ENCODE assay signal across 31 cellular contexts in genomic region chr15:75161106-75161505, GRCh38.
"Had no signal": no experiment of that assay in that cellular context is flagged by ENCODE, and none has a peak within 500 bp of the region (broad histone marks: within the 10 kb centered on the region; RNA-seq: fewer than 3 reads in every experiment).

No MANE protein-coding gene starts in this region.

- FAIRE-seq: astrocyte, small intestine had no signal

- H3K27me3 ChIP-seq: brain microvascular endothelial cell, heart left ventricle, ovary, sigmoid colon, suprapubic skin, tibial nerve had no signal

- H3K27ac Mint-ChIP-seq: activated CD4-positive, alpha-beta memory T cell treated with anti-CD3 and anti-CD28 coated beads for 36 hours; activated CD4-positive, alpha-beta T cell treated with anti-CD3 and anti-CD28 coated beads, Interleukin-2, amount 10 ng/mL, durations not matched to agents 24 days and 14 days; activated T-helper 1 cell treated with anti-CD3 and anti-CD28 coated beads, Interleukin-12 subunit alpha, Interleukin-12 subunit beta, Interleukin-2, Interleukin-4 antibody, amounts not matched to agents 30 ng/mL and 10 ng/mL and 1 ng/mL, durations not matched to agents 14 hours and 24 hours and 36 hours; effector memory CD8-positive, alpha-beta T cell; nephron; stimulated activated naive B cell treated with anti-CD40 and anti-IgM and Interleukin-4, amounts not matched to agents 10 μg/mL and 1 μg/mL and 100 μg/mL, for 72 hours; T-helper 2 cell treated with Interferon-gamma antibody and Interleukin-4, amounts not matched to agents 5 μg/mL and 100 μg/mL, for 36 hours had no signal

- H3K27ac ChIP-seq: brain microvascular endothelial cell, coronary artery, heart left ventricle, lower lobe of right lung, ovary, prostate gland, sigmoid colon, suprapubic skin, tibial nerve had no signal

- H3K9me3 ChIP-seq: heart left ventricle, lower lobe of right lung, mucosa of descending colon, ovary, prostate gland, sigmoid colon, suprapubic skin, tibial nerve had no signal

- H3K9me3 Mint-ChIP-seq: activated CD4-positive, alpha-beta memory T cell treated with anti-CD3 and anti-CD28 coated beads for 36 hours; activated CD4-positive, alpha-beta T cell treated with anti-CD3 and anti-CD28 coated beads, Interleukin-2, amount 10 ng/mL, durations not matched to agents 24 days and 14 days; activated T-helper 1 cell treated with anti-CD3 and anti-CD28 coated beads, Interleukin-12 subunit alpha, Interleukin-12 subunit beta, Interleukin-2, Interleukin-4 antibody, amounts not matched to agents 30 ng/mL and 10 ng/mL and 1 ng/mL, durations not matched to agents 14 hours and 24 hours and 36 hours; effector memory CD8-positive, alpha-beta T cell; nephron; T-helper 2 cell treated with Interferon-gamma antibody and Interleukin-4, amounts not matched to agents 5 μg/mL and 100 μg/mL, for 36 hours had no signal

- H3K36me3 ChIP-seq: brain microvascular endothelial cell, heart left ventricle, lower lobe of right lung, ovary, prostate gland, sigmoid colon, suprapubic skin, tibial nerve had no signal

- H3K36me3 Mint-ChIP-seq: activated CD4-positive, alpha-beta memory T cell treated with anti-CD3 and anti-CD28 coated beads for 36 hours; stimulated activated naive B cell treated with anti-CD40 and anti-IgM and Interleukin-4, amounts not matched to agents 10 μg/mL and 1 μg/mL and 100 μg/mL, for 72 hours had no signal

- H3K4me3 Mint-ChIP-seq: activated CD4-positive, alpha-beta memory T cell treated with anti-CD3 and anti-CD28 coated beads for 36 hours; activated CD4-positive, alpha-beta T cell treated with anti-CD3 and anti-CD28 coated beads, Interleukin-2, amount 10 ng/mL, durations not matched to agents 24 days and 14 days; activated T-helper 1 cell treated with anti-CD3 and anti-CD28 coated beads, Interleukin-12 subunit alpha, Interleukin-12 subunit beta, Interleukin-2, Interleukin-4 antibody, amounts not matched to agents 30 ng/mL and 10 ng/mL and 1 ng/mL, durations not matched to agents 14 hours and 24 hours and 36 hours; effector memory CD8-positive, alpha-beta T cell; nephron; stimulated activated naive B cell treated with anti-CD40 and anti-IgM and Interleukin-4, amounts not matched to agents 10 μg/mL and 1 μg/mL and 100 μg/mL, for 72 hours; T-helper 2 cell treated with Interferon-gamma antibody and Interleukin-4, amounts not matched to agents 5 μg/mL and 100 μg/mL, for 36 hours had no signal

- H3K4me1 Mint-ChIP-seq: nephron had no signal

- DNase-seq: activated CD4-positive, alpha-beta memory T cell treated with anti-CD3 and anti-CD28 coated beads for 36 hours; activated CD4-positive, alpha-beta T cell treated with anti-CD3 and anti-CD28 coated beads, Interleukin-2, amount 10 ng/mL, durations not matched to agents 24 days and 14 days; activated CD4-positive, CD25-positive, alpha-beta regulatory T cell treated with anti-CD3 and anti-CD28 coated beads, Interleukin-2, amount 50 U/mL, for 72 hours; activated CD8-positive, alpha-beta memory T cell treated with anti-CD3 and anti-CD28 coated beads, Interleukin-2, amount 50 U/mL, for 4 hours; activated gamma-delta T cell treated with Interleukin-2 at 50 U/mL for 16 hours; activated naive CD4-positive, alpha-beta T cell treated with anti-CD3 and anti-CD28 coated beads, Interleukin-2, amount 50 U/mL, for 16 hours; activated T-cell treated with anti-CD3 and anti-CD28 coated beads, Interleukin-2, amount 50 U/mL, for 1 hour; amniotic stem cell; brain microvascular endothelial cell; effector memory CD8-positive, alpha-beta T cell; heart left ventricle; kidney glomerular epithelial cell; lower lobe of right lung; mesenchymal stem cell; mucosa of descending colon; ovary; retina; sigmoid colon; small intestine; stimulated activated CD4-positive, alpha-beta T cell treated with anti-CD3 and anti-CD28 coated beads, Interleukin-1b, Interleukin-23, amount 100 ng/mL, for 48 hours; stimulated activated naive B cell treated with anti-CD40 and anti-IgM and Interleukin-4, amounts not matched to agents 10 μg/mL and 1 μg/mL and 100 μg/mL, for 72 hours; T-helper 1 cell had no signal

- H3K4me3 ChIP-seq: coronary artery, heart left ventricle, lower lobe of right lung, mucosa of descending colon, ovary, prostate gland, sigmoid colon, suprapubic skin, tibial nerve had no signal

- H3K27me3 Mint-ChIP-seq: effector memory CD8-positive, alpha-beta T cell; stimulated activated naive B cell treated with anti-CD40 and anti-IgM and Interleukin-4, amounts not matched to agents 10 μg/mL and 1 μg/mL and 100 μg/mL, for 72 hours had no signal

- ATAC-seq: effector memory CD8-positive, alpha-beta T cell; heart left ventricle; left lobe of liver; lower lobe of right lung; mucosa of descending colon; stimulated activated naive B cell treated with anti-CD40 and anti-IgM and Interleukin-4, amounts not matched to agents 10 μg/mL and 1 μg/mL and 100 μg/mL, for 72 hours had no signal

- H3K4me1 ChIP-seq: prostate gland, sigmoid colon, suprapubic skin, tibial nerve had no signal
